Comparison of ENCODE assay signal across 22 cellular contexts in genomic region chr3:191721983-191722382, GRCh38.
DNase-seq lines count a peak whose midpoint lies in the region; ATAC-seq, FAIRE-seq and TF ChIP-seq lines count a peak whose summit lies in the region.
"Had no signal": no experiment of that assay in that cellular context is flagged by ENCODE, and none has a peak within 500 bp of the region (broad histone marks: within the 10 kb centered on the region; RNA-seq: fewer than 3 reads in every experiment).

No MANE protein-coding gene starts in this region.

- TF ChIP-seq EP300 in HepG2 (IDR thresholded peaks at IDR 0.05; ENCODE audit: low read depth in 2 of 2, low read length in 2 of 2) (peak in 1 of 2 experiments; percentile 46; a peak in 1 of 4 replicates), HepG2 (CRISPR knock-in tag; IDR thresholded peaks at IDR 0.05; ENCODE audit: borderline replicate concordance) (no peak)

- TF ChIP-seq CTCF in mammary epithelial cell (conservative IDR thresholded peaks at IDR 0.05 in 1 of 2, IDR thresholded peaks at IDR 0.05 in 1 of 2; ENCODE audit: extremely low read depth in 1 of 2, insufficient read depth in 1 of 2, low read depth in 1 of 2, low read length in 2 of 2) (no peak), HepG2 (CRISPR knock-in tag; IDR thresholded peaks at IDR 0.05) (no peak)

- peak; percentile 2 for DNase-seq in DMS53 treated with DMSO at 0.1 percent for 48 hours (lab: John Stamatoyannopoulos, UW; ENCODE audit: unreplicated experiment)
- DNase-seq in NCI-H2029 (lab: John Stamatoyannopoulos, UW), result peak; percentile 53
- DNase-seq in mammary epithelial cell, result peak; percentile 52
- peak; percentile 78 for DNase-seq in HepG2 (ENCODE audit: low spot score)
- DNase-seq in effector CD4-positive, alpha-beta T cell, result no peak
- no peak for DNase-seq in MG63
- DNase-seq in iPS-NIHi7 (ENCODE audit: extremely low spot score), result no peak
- DNase-seq in substantia nigra (lab: John Stamatoyannopoulos, UW), result no peak
- DNase-seq: activated CD4-positive, alpha-beta T cell treated with anti-CD3 and anti-CD28 coated beads for 1 hour; aorta; effector CD8-positive, alpha-beta T cell; EL; left lung; NCI-H146; NCI-H2227 treated with DMSO at 0.1 percent for 48 hours; NCI-H82; nephron progenitor cell; PC-9; posterior cingulate gyrus had no signal

- H3K9ac ChIP-seq in mammary epithelial cell (ENCODE audit: insufficient read depth, low read length) (no peak overlapping the region), HepG2 (ENCODE audit: insufficient read depth, low read depth, low read length) (no peak overlapping the region)
- H3K9ac ChIP-seq: BLaER1 treated with 17β-estradiol and CSF1 and Interleukin-3, amounts not matched to agents 10 nM and 100 nM had no signal

- no peaks in the 10 kb centered on the region for H3K9me3 ChIP-seq in mammary epithelial cell (replicated peaks; ENCODE audit: insufficient read depth, low read length)
- H3K9me3 ChIP-seq in HepG2 (ENCODE audit: low read length), result no peaks in the 10 kb centered on the region
- no peaks in the 10 kb centered on the region for H3K9me3 ChIP-seq in MG63
- H3K9me3 ChIP-seq: BLaER1 treated with 17β-estradiol and CSF1 and Interleukin-3, amounts not matched to agents 10 nM and 100 nM; HAP-1; left lung; SJSA1 had no signal

- TF ChIP-seq RAD21 in HepG2 (CRISPR knock-in tag; IDR thresholded peaks at IDR 0.05), result no peak

- H3K4me3 ChIP-seq in mammary epithelial cell (replicated peaks in 1 of 3; ENCODE audit: insufficient read depth in 1 of 3, low read depth in 2 of 3, low read length in 3 of 3) (no peak overlapping the region), HepG2 (replicated peaks in 1 of 3; ENCODE audit: insufficient read depth in 1 of 3, low read depth in 2 of 3, low read length in 3 of 3) (no peak overlapping the region), MG63 (no peak overlapping the region)
- H3K4me3 ChIP-seq: BLaER1 treated with 17β-estradiol and CSF1 and Interleukin-3, amounts not matched to agents 10 nM and 100 nM; HAP-1; left lung; PC-9; SJSA1 had no signal

- H2AFZ ChIP-seq in mammary epithelial cell (ENCODE audit: low read depth, low read length), result peak overlapping the region; percentile 74
- no peak overlapping the region for H2AFZ ChIP-seq in HepG2 (ENCODE audit: low read length)

- BruUV-seq in mammary epithelial cell (replicated peaks; lab: Mats Ljungman, UMichigan), result no TSS peak
- no TSS peak for BruUV-seq in HepG2 (replicated peaks; lab: Mats Ljungman, UMichigan)

- H3K79me2 ChIP-seq in mammary epithelial cell (ENCODE audit: insufficient read depth, low read length) (no peaks in the 10 kb centered on the region), HepG2 (ENCODE audit: insufficient read depth, low read length) (no peaks in the 10 kb centered on the region)

- peak; percentile 21 for FAIRE-seq in HepG2 (lab: Jason Lieb, UNC)

- WGBS in mammary epithelial cell (ENCODE audit: low coverage, missing lambda C conversion rate), result 72% methylated on average over 2 of the region's 2 CpGs
- WGBS in HepG2 (ENCODE audit: low lambda C conversion rate), result 48% methylated on average over 2 of the region's 2 CpGs

- in situ Hi-C loops in mammary epithelial cell (cut with MboI; ENCODE audit: low sequenced_read_pairs in 2 of 2), result no loop called here
- in situ Hi-C loops in HepG2 (cut with HindIII; ENCODE audit: extremely low pct_ligation_motif_present, low pct_unique_long_range_greater_than_20kb), result no loop called here

- H3K27ac ChIP-seq in mammary epithelial cell (ENCODE audit: insufficient read depth, low read depth, low read length) (no peak overlapping the region), HepG2 (ENCODE audit: extremely low read length, insufficient read depth, low read length) (peak overlapping the region; percentile 7), substantia nigra (ENCODE audit: low read depth, low read length, poor library complexity, severe bottlenecking) (no peak overlapping the region)
- H3K27ac ChIP-seq: BLaER1 treated with 17β-estradiol and CSF1 and Interleukin-3, amounts not matched to agents 10 nM and 100 nM; left lung; PC-9; SJSA1 had no signal

- dilution Hi-C loops in mammary epithelial cell (cut with HindIII; ENCODE audit: low sequenced_read_pairs), result no loop called here

- H3K4me2 ChIP-seq in mammary epithelial cell (ENCODE audit: insufficient read depth, low read depth, low read length) (peak overlapping the region; percentile 26), HepG2 (ENCODE audit: low read depth, low read length) (no peak overlapping the region; the same call in 1 of the 2 replicates)
- H3K4me2 ChIP-seq: BLaER1 treated with 17β-estradiol and CSF1 and Interleukin-3, amounts not matched to agents 10 nM and 100 nM; PC-9 had no signal

- H3K4me1 ChIP-seq in mammary epithelial cell (ENCODE audit: insufficient read depth, low read length) (peaks cover 11% of the 10 kb centered on the region), HepG2 (ENCODE audit: insufficient read depth, low read length) (peaks cover 24% of the 10 kb centered on the region)
- H3K4me1 ChIP-seq: BLaER1 treated with 17β-estradiol and CSF1 and Interleukin-3, amounts not matched to agents 10 nM and 100 nM; HAP-1; left lung; SJSA1 had no signal

- no peak for TF ChIP-seq POLR2A in HepG2 (IDR thresholded peaks at IDR 0.05; ENCODE audit: insufficient read depth in 1 of 2, low read depth in 2 of 2, low read length in 2 of 2)

- H3K27me3 ChIP-seq in mammary epithelial cell (ENCODE audit: insufficient read depth, low read length) (no peaks in the 10 kb centered on the region), HepG2 (ENCODE audit: control insufficient read depth in 1 of 2, insufficient read depth in 2 of 2, low read length in 2 of 2) (no peaks in the 10 kb centered on the region), MG63 (no peaks in the 10 kb centered on the region)
- H3K27me3 ChIP-seq: BLaER1 treated with 17β-estradiol and CSF1 and Interleukin-3, amounts not matched to agents 10 nM and 100 nM; left lung; SJSA1 had no signal

- POLR2A ChIA-PET in HepG2 (lab: Yijun Ruan, JAX), result no interaction called here

- intact Hi-C loops in mammary epithelial cell (cut with micrococcal nuclease) (no loop called here), HepG2 (cut with micrococcal nuclease; ENCODE audit: unreplicated experiment) (no loop called here)

- H3K36me3 ChIP-seq in mammary epithelial cell (ENCODE audit: insufficient read depth, low read length) (no peaks in the 10 kb centered on the region), HepG2 (replicated peaks in 1 of 2; ENCODE audit: control insufficient read depth in 1 of 2, insufficient read depth in 2 of 2, low read length in 2 of 2) (no peaks in the 10 kb centered on the region), MG63 (no peaks in the 10 kb centered on the region)
- H3K36me3 ChIP-seq: BLaER1 treated with 17β-estradiol and CSF1 and Interleukin-3, amounts not matched to agents 10 nM and 100 nM; HAP-1; left lung; SJSA1 had no signal

- H4K20me1 ChIP-seq in mammary epithelial cell (ENCODE audit: insufficient read depth, low read length) (no peaks in the 10 kb centered on the region), HepG2 (ENCODE audit: insufficient read depth, low read length) (no peaks in the 10 kb centered on the region)
- H4K20me1 ChIP-seq: BLaER1 treated with 17β-estradiol and CSF1 and Interleukin-3, amounts not matched to agents 10 nM and 100 nM had no signal

- ATAC-seq in HepG2, result peak; percentile 72
- ATAC-seq: left lung had no signal

- CTCF ChIA-PET in mammary epithelial cell (lab: Charles Lee; ENCODE audit: low non-redundant PET), result no interaction called here
- CTCF ChIA-PET in HepG2 (lab: Yijun Ruan, JAX; ENCODE audit: low intra/inter-chr PET ratio, low total read pairs), result no interaction called here

TF ChIP-seq in HepG2, 621 proteins besides CTCF, POLR2A, EP300 and RAD21 (continues in another document):
- TF ChIP-seq POGZ (CRISPR knock-in tag; IDR thresholded peaks at IDR 0.05) (peak; percentile 50; the same call in 1 of the 2 replicates), SAP130 (CRISPR knock-in tag; IDR thresholded peaks at IDR 0.05; ENCODE audit: low read depth) (0 out of 2 replicates have a peak, but pooled peaks have one; percentile 13), ZNF572 (CRISPR knock-in tag; IDR thresholded peaks at IDR 0.05) (no peak), HNF4A (CRISPR knock-in tag; IDR thresholded peaks at IDR 0.05) (peak; percentile 30; the same call in 1 of the 2 replicates), ZNF329 (CRISPR knock-in tag; IDR thresholded peaks at IDR 0.05; ENCODE audit: low read depth) (no peak), ZNF468 (CRISPR knock-in tag; IDR thresholded peaks at IDR 0.05) (no peak), NCOA2 (CRISPR knock-in tag; IDR thresholded peaks at IDR 0.05) (peak; percentile 37; the same call in 1 of the 2 replicates), SNAI1 (CRISPR knock-in tag; IDR thresholded peaks at IDR 0.05; ENCODE audit: borderline replicate concordance) (no peak)
- TF ChIP-seq, protein P1, sequence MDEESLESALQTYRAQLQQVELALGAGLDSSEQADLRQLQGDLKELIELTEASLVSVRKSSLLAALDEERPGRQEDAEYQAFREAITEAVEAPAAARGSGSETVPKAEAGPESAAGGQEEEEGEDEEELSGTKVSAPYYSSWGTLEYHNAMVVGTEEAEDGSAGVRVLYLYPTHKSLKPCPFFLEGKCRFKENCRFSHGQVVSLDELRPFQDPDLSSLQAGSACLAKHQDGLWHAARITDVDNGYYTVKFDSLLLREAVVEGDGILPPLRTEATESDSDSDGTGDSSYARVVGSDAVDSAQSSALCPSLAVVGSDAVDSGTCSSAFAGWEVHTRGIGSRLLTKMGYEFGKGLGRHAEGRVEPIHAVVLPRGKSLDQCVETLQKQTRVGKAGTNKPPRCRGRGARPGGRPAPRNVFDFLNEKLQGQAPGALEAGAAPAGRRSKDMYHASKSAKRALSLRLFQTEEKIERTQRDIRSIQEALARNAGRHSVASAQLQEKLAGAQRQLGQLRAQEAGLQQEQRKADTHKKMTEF (CRISPR knock-in tag; IDR thresholded peaks at IDR 0.05), result 0 out of 2 replicates have a peak, but pooled peaks have one; percentile 18
- TF ChIP-seq, protein P2, sequence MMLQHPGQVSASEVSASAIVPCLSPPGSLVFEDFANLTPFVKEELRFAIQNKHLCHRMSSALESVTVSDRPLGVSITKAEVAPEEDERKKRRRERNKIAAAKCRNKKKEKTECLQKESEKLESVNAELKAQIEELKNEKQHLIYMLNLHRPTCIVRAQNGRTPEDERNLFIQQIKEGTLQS (CRISPR knock-in tag; IDR thresholded peaks at IDR 0.05), result 0 out of 2 replicates have a peak, but pooled peaks have one; percentile 35

Comparison
In these comparisons a context has a peak if more than half of its experiments do, and no peak if none do; other contexts are left out.
1. DNase-seq: peak in DMS53 treated with DMSO at 0.1 percent for 48 hours (single experiment), NCI-H2029 (single experiment), mammary epithelial cell (single experiment) and HepG2 (single experiment); none in effector CD4-positive, alpha-beta T cell (single experiment), MG63 (single experiment), iPS-NIHi7 (single experiment) and substantia nigra (0 of 49).